ENCODE assay signal across 9 cellular contexts in genomic region chr15:62071711-62072308, GRCh38. TPM values are rescaled to one million over a fixed set of nuclear protein-coding genes. Genes with fewer than 3 reads are reported as not detected.
A peak's percentile ranks its signal among the peaks of the same experiment; 100 is the strongest.
DNase-seq lines count a peak whose midpoint lies in the region; ATAC-seq and TF ChIP-seq lines count a peak whose summit lies in the region.
"Had no signal": no experiment of that assay in that cellular context is flagged by ENCODE, and none has a peak within 500 bp of the region (broad histone marks: within the 10 kb centered on the region; RNA-seq: fewer than 3 reads in every experiment).

No MANE protein-coding gene starts in this region.

- peaks cover 28% of the 10 kb centered on the region for H3K4me1 ChIP-seq in PC-9 (replicated peaks; ENCODE audit: insufficient read depth)

- H3K27ac ChIP-seq in PC-9, result no peak overlapping the region

- H4K20me1 ChIP-seq in PC-9 (ENCODE audit: insufficient read depth), result no peaks in the 10 kb centered on the region

- no TSS peak for BruUV-seq in PC-9 (replicated peaks; lab: Mats Ljungman, UMichigan)

- H3K27me3 ChIP-seq in PC-9 (ENCODE audit: insufficient read depth, low read depth), result no peaks in the 10 kb centered on the region

- POLR2A ChIA-PET in PC-9 (lab: Charles Lee; ENCODE audit: unreplicated experiment), result no interaction called here

- H3K4me3 ChIP-seq in PC-9, result no peak overlapping the region

- intact Hi-C loops in PC-9 (cut with micrococcal nuclease; ENCODE audit: unreplicated experiment), result loop anchor here (5.0 kb wide), 1 partner anchor 180 kb away; no protein-coding TSS in a partner anchor

- no peak for TF ChIP-seq POLR2A in erythroblast (IDR thresholded peaks at IDR 0.05; ENCODE audit: low read length)

- H3K27ac Mint-ChIP-seq in stimulated activated effector memory CD8-positive, alpha-beta T cell treated with anti-CD3 and anti-CD28 coated beads, Interleukin-12 subunit alpha, Interleukin-12 subunit beta, amount 100 ng/mL, for 72 hours, result no peak overlapping the region
- H3K27ac Mint-ChIP-seq: stimulated activated naive CD8-positive, alpha-beta T cell treated with anti-CD3 and anti-CD28 coated beads, Interleukin-15, Interleukin-2, amounts not matched to agents 100 ng/mL and 50 ng/mL, for 24 hours had no signal

- no peak overlapping the region for H3K4me2 ChIP-seq in PC-9

- no peak overlapping the region for H3K4me3 Mint-ChIP-seq in stimulated activated effector memory CD8-positive, alpha-beta T cell treated with anti-CD3 and anti-CD28 coated beads, Interleukin-12 subunit alpha, Interleukin-12 subunit beta, amount 100 ng/mL, for 72 hours
- H3K4me3 Mint-ChIP-seq: stimulated activated naive CD8-positive, alpha-beta T cell treated with anti-CD3 and anti-CD28 coated beads, Interleukin-15, Interleukin-2, amounts not matched to agents 100 ng/mL and 50 ng/mL, for 24 hours had no signal

- H3K79me2 ChIP-seq in PC-9 (ENCODE audit: low read depth), result no peaks in the 10 kb centered on the region

- H3K36me3 Mint-ChIP-seq in stimulated activated effector memory CD8-positive, alpha-beta T cell treated with anti-CD3 and anti-CD28 coated beads, Interleukin-12 subunit alpha, Interleukin-12 subunit beta, amount 100 ng/mL, for 72 hours, result peaks cover 15% of the 10 kb centered on the region

- H3K9me2 ChIP-seq in PC-9 (ENCODE audit: insufficient read depth), result no peaks in the 10 kb centered on the region; the same call in 1 of the 2 replicates

- H2AFZ ChIP-seq in PC-9, result no peak overlapping the region

- H3K9me3 Mint-ChIP-seq in stimulated activated effector memory CD8-positive, alpha-beta T cell treated with anti-CD3 and anti-CD28 coated beads, Interleukin-12 subunit alpha, Interleukin-12 subunit beta, amount 100 ng/mL, for 72 hours, result no peaks in the 10 kb centered on the region
- H3K9me3 Mint-ChIP-seq: stimulated activated naive CD8-positive, alpha-beta T cell treated with anti-CD3 and anti-CD28 coated beads, Interleukin-15, Interleukin-2, amounts not matched to agents 100 ng/mL and 50 ng/mL, for 24 hours had no signal

- ATAC-seq in stimulated activated effector memory CD8-positive, alpha-beta T cell treated with anti-CD3 and anti-CD28 coated beads, Interleukin-12 subunit alpha, Interleukin-12 subunit beta, amount 100 ng/mL, for 72 hours, result no peak

- TF ChIP-seq CTCF in AG09319 (IDR thresholded peaks at IDR 0.05; ENCODE audit: low read depth, low read length) (peak; percentile 62), PC-9 (conservative IDR thresholded peaks at IDR 0.05) (peak; percentile 78)

- no peaks in the 10 kb centered on the region for H3K9me3 ChIP-seq in PC-9 (ENCODE audit: insufficient read depth, low read depth)

- DNase-seq in AG09319 (ENCODE audit: extremely low read depth, low read depth), result no peak
- DNase-seq in GM19240 (ENCODE audit: insufficient read length, low spot score), result peak; percentile 11
- DNase-seq in PC-9, result no peak
- DNase-seq in erythroblast (lab: John Stamatoyannopoulos, UW), result peak; percentile 38 to 67
- peak; percentile 68 for DNase-seq in renal cortical epithelial cell (ENCODE audit: low read depth)
- no peak for DNase-seq in stimulated activated effector memory CD8-positive, alpha-beta T cell treated with anti-CD3 and anti-CD28 coated beads, Interleukin-12 subunit alpha, Interleukin-12 subunit beta, amount 100 ng/mL, for 72 hours (ENCODE audit: low spot score in 2 of 2)
- DNase-seq in activated T-cell treated with anti-CD3 and anti-CD28 coated beads, Interleukin-2, amount 50 U/mL, for 48 hours, result no peak
- no peak for DNase-seq in ecto neural progenitor cell (ENCODE audit: low spot score)

- CTCF ChIA-PET in PC-9 (lab: Charles Lee), result no interaction called here

- H3F3A ChIP-seq in PC-9 (ENCODE audit: insufficient read depth, low read depth), result peaks cover 22% of the 10 kb centered on the region

- no peaks in the 10 kb centered on the region for H3K36me3 ChIP-seq in PC-9 (ENCODE audit: low read depth)

- H3K4me1 Mint-ChIP-seq in stimulated activated effector memory CD8-positive, alpha-beta T cell treated with anti-CD3 and anti-CD28 coated beads, Interleukin-12 subunit alpha, Interleukin-12 subunit beta, amount 100 ng/mL, for 72 hours, result peaks cover 18% of the 10 kb centered on the region

RNA-seq across cellular contexts. Expression of gene C2CD4A, which starts 5.0 kb away (rescaled TPM):
- total RNA-seq in PC-9 (2021) (0.09 TPM in 1 of 2 replicates, not detected in the other), renal cortical epithelial cell (under 0.01 and 11.7 TPM in 2 replicates)

RNA-seq across cellular contexts. Expression of gene VPS13C, which starts 11.6 kb away (rescaled TPM):
- total RNA-seq in PC-9 (2021) (40.0 and 48.9 TPM in 2 replicates), renal cortical epithelial cell (58.5 and 117 TPM in 2 replicates)

Comparison
In these comparisons a context has a peak if more than half of its experiments do, and no peak if none do; other contexts are left out.
1. DNase-seq: peak in GM19240 (single experiment), erythroblast (2 of 2) and renal cortical epithelial cell (single experiment); none in AG09319 (single experiment), PC-9 (0 of 2), stimulated activated effector memory CD8-positive, alpha-beta T cell treated with anti-CD3 and anti-CD28 coated beads, Interleukin-12 subunit alpha, Interleukin-12 subunit beta, amount 100 ng/mL, for 72 hours (0 of 2), activated T-cell treated with anti-CD3 and anti-CD28 coated beads, Interleukin-2, amount 50 U/mL, for 48 hours (0 of 2) and ecto neural progenitor cell (single experiment).